ENCODE assay signal across 12 cellular contexts in the genomic region with DNA sequence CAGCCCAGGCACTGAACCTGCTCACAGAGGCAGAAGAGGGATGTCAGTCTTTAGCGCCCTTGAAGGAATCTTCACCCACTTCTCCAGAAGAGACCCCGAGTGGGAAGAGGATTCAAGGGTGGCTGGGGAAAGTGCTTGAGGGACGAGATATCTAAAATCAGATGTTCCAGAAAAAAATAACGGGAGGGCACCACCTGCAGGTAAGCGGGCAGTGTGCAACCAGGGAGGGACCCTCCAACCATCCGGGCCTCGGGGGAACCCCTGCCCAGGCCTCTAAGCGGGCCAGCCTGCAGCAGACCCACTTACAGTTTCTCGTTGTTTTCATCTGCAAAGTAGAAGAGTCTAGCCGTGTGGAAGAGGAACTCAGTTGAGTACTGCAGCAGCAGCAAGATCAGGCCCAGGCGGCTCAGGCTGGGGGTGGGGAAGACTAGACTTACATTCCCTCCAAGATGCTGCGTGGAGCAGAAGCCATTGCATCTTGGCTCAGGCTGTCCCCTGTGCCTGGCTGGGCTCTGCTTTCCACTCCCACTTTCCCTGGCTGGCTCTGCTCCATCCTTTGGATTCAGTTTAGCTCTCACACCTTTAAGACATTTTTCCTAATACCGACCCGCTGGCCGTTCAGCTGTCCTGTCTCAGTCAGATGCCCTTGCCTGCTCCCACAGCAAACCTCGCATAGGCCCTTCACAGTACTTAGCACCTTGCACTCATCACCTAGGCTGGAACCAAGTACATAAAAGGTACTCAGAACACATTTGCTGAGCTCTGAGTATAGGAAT.
A peak's percentile ranks its signal among the peaks of the same experiment; 100 is the strongest.
DNase-seq lines count a peak whose midpoint lies in the region; ATAC-seq and TF ChIP-seq lines count a peak whose summit lies in the region.
"Had no signal": no experiment of that assay in that cellular context is flagged by ENCODE, and none has a peak within 500 bp of the region (broad histone marks: within the 10 kb centered on the region; RNA-seq: fewer than 3 reads in every experiment).

No MANE protein-coding gene starts in this region.

- no peaks in the 10 kb centered on the region for H3K79me2 ChIP-seq in OCI-LY7 (ENCODE audit: insufficient read depth, low read depth, low read length)

- no peak for TF ChIP-seq POLR2A in Peyer's patch (IDR thresholded peaks at IDR 0.05)

- H3K4me1 ChIP-seq in OCI-LY7 (ENCODE audit: insufficient read depth, low read length, poor library complexity, severe bottlenecking) = peaks cover 20% of the 10 kb centered on the region
- peaks cover 0 to 26% (median 4%) of the 10 kb centered on the region in 4 donors for H3K4me1 ChIP-seq in Peyer's patch

- H3K36me3 ChIP-seq in OCI-LY7 (ENCODE audit: insufficient read depth, low read length) (peaks cover 87% of the 10 kb centered on the region), Peyer's patch (peaks cover 0 to 59% (median 0%) of the 10 kb centered on the region in 3 donors)

- ATAC-seq in stimulated activated naive CD8-positive, alpha-beta T cell treated with anti-CD3 and anti-CD28 coated beads, Interleukin-15, Interleukin-2, amounts not matched to agents 100 U/mL and 50 U/mL, for 24 hours = no peak
- no peak for ATAC-seq in stimulated activated naive CD8-positive, alpha-beta T cell treated with anti-CD3 and anti-CD28 coated beads, Interleukin-15, amount 100 ng/mL, for 72 hours
- ATAC-seq in HG03159 (IDR thresholded peaks at IDR 0.05; ENCODE audit: unreplicated experiment) = no peak
- ATAC-seq: left cardiac atrium had no signal

- H3K4me1 Mint-ChIP-seq in stimulated activated naive CD8-positive, alpha-beta T cell treated with anti-CD3 and anti-CD28 coated beads, Interleukin-15, amount 100 ng/mL, for 72 hours = no peaks in the 10 kb centered on the region

- H3K4me3 ChIP-seq in OCI-LY7 (ENCODE audit: low read depth, low read length, poor library complexity, severe bottlenecking) = no peak overlapping the region
- H3K4me3 ChIP-seq in epithelial cell of proximal tubule (ENCODE audit: low read depth, low read length) = no peak overlapping the region
- no peak overlapping the region for H3K4me3 ChIP-seq in Peyer's patch
- no peak overlapping the region for H3K4me3 ChIP-seq in foreskin fibroblast (ENCODE audit: low read depth in 1 of 2, low read length in 2 of 2)
- H3K4me3 ChIP-seq: adrenal gland had no signal

- CTCF ChIA-PET in OCI-LY7 (lab: Charles Lee; ENCODE audit: unreplicated experiment) = no interaction called here

- no peaks in the 10 kb centered on the region for H3K27me3 ChIP-seq in Peyer's patch
- H3K27me3 ChIP-seq: adrenal gland had no signal

- TF ChIP-seq CTCF in OCI-LY7 (conservative IDR thresholded peaks at IDR 0.05; ENCODE audit: low read length) (peak; percentile 74), epithelial cell of proximal tubule (conservative IDR thresholded peaks at IDR 0.05; ENCODE audit: low read depth, low read length) (peak; percentile 14), Peyer's patch (IDR thresholded peaks at IDR 0.05) (peak in 1 of 6 experiments; percentile 20), foreskin fibroblast (IDR thresholded peaks at IDR 0.05; ENCODE audit: low read depth, low read length) (no peak)

- no peak overlapping the region for H3K4me3 Mint-ChIP-seq in stimulated activated naive CD8-positive, alpha-beta T cell treated with anti-CD3 and anti-CD28 coated beads, Interleukin-15, amount 100 ng/mL, for 72 hours

- H2AFZ ChIP-seq in OCI-LY7 (ENCODE audit: low read length) = no peak overlapping the region

- no peaks in the 10 kb centered on the region for H3K27me3 Mint-ChIP-seq in stimulated activated naive CD8-positive, alpha-beta T cell treated with anti-CD3 and anti-CD28 coated beads, Interleukin-15, amount 100 ng/mL, for 72 hours

- BruUV-seq in OCI-LY7 (replicated peaks; lab: Mats Ljungman, UMichigan) = no TSS peak

- H4K20me1 ChIP-seq in OCI-LY7 (ENCODE audit: insufficient read depth, low read length) = no peaks in the 10 kb centered on the region

- H3K27ac ChIP-seq in OCI-LY7 (ENCODE audit: low read depth, low read length, poor library complexity, severe bottlenecking) = no peak overlapping the region
- H3K27ac ChIP-seq in Peyer's patch = no peak overlapping the region

- no peaks in the 10 kb centered on the region for H3K9me3 Mint-ChIP-seq in stimulated activated naive CD8-positive, alpha-beta T cell treated with anti-CD3 and anti-CD28 coated beads, Interleukin-15, amount 100 ng/mL, for 72 hours

- intact Hi-C loops in OCI-LY7 (cut with micrococcal nuclease; ENCODE audit: unreplicated experiment) = loop anchor here (1.0 kb wide), 1 partner anchor 90 kb away; no protein-coding TSS in a partner anchor

- H3K9me2 ChIP-seq in OCI-LY7 (ENCODE audit: insufficient read depth, low read length) = no peaks in the 10 kb centered on the region

- no peak overlapping the region for H3K4me2 ChIP-seq in OCI-LY7 (ENCODE audit: low read length)

- POLR2A ChIA-PET in OCI-LY7 (lab: Charles Lee) = interaction anchor here (0.8 to 1.5 kb wide), 2 partner anchors 69 to 85 kb away, joined by 4 to 5 read pairs; no protein-coding TSS in a partner anchor

- H3K9me3 ChIP-seq in OCI-LY7 (ENCODE audit: low read length) (no peaks in the 10 kb centered on the region), Peyer's patch (no peaks in the 10 kb centered on the region)
- H3K9me3 ChIP-seq: adrenal gland had no signal

- peak; percentile 7 for DNase-seq in stimulated activated naive CD8-positive, alpha-beta T cell treated with anti-CD3 and anti-CD28 coated beads, Interleukin-15, Interleukin-2, amounts not matched to agents 100 U/mL and 50 U/mL, for 24 hours
- DNase-seq in stimulated activated naive CD8-positive, alpha-beta T cell treated with anti-CD3 and anti-CD28 coated beads, Interleukin-15, amount 100 ng/mL, for 72 hours = no peak
- DNase-seq in OCI-LY7 (ENCODE audit: low spot score) (peak; percentile 46), epithelial cell of proximal tubule (ENCODE audit: low read depth) (no peak), Peyer's patch (no peak), foreskin fibroblast (no peak), AG20443 (ENCODE audit: low spot score) (no peak)
- DNase-seq: adrenal gland; left cardiac atrium; NCI-H446; stimulated activated CD4-positive, alpha-beta T cell treated with anti-CD3 and anti-CD28 coated beads, Interleukin-15, amount 100 ng/mL, for 24 hours had no signal

- H3K27ac Mint-ChIP-seq in stimulated activated naive CD8-positive, alpha-beta T cell treated with anti-CD3 and anti-CD28 coated beads, Interleukin-15, amount 100 ng/mL, for 72 hours = no peak overlapping the region

Comparison
In these comparisons a context has a peak if more than half of its experiments do, and no peak if none do; other contexts are left out.
1. DNase-seq: peak in stimulated activated naive CD8-positive, alpha-beta T cell treated with anti-CD3 and anti-CD28 coated beads, Interleukin-15, Interleukin-2, amounts not matched to agents 100 U/mL and 50 U/mL, for 24 hours (single experiment) and OCI-LY7 (single experiment); none in stimulated activated naive CD8-positive, alpha-beta T cell treated with anti-CD3 and anti-CD28 coated beads, Interleukin-15, amount 100 ng/mL, for 72 hours (0 of 2), epithelial cell of proximal tubule (single experiment), Peyer's patch (0 of 3), foreskin fibroblast (0 of 2) and AG20443 (single experiment).